23 cellular contexts compared by ENCODE assay signal in genomic region chr12:132102297-132102696, GRCh38. TPM values are rescaled to one million over a fixed set of nuclear protein-coding genes. Genes with fewer than 3 reads are reported as not detected.
DNase-seq lines count a peak whose midpoint lies in the region; ATAC-seq and TF ChIP-seq lines count a peak whose summit lies in the region.
"Had no signal": no experiment of that assay in that cellular context is flagged by ENCODE, and none has a peak within 500 bp of the region (broad histone marks: within the 10 kb centered on the region; RNA-seq: fewer than 3 reads in every experiment).

No MANE protein-coding gene starts in this region.

- TF ChIP-seq CTCF in endodermal cell (conservative IDR thresholded peaks at IDR 0.05) (no peak), sigmoid colon (IDR thresholded peaks at IDR 0.05) (no peak), prostate gland (IDR thresholded peaks at IDR 0.05) (no peak)

- no peak overlapping the region for H3K4me3 Mint-ChIP-seq in endodermal cell
- H3K4me3 Mint-ChIP-seq: B cell; CD4-positive, alpha-beta T cell; CD8-positive, alpha-beta T cell had no signal

- TF ChIP-seq POLR2A in sigmoid colon (IDR thresholded peaks at IDR 0.05), result no peak
- TF ChIP-seq POLR2A in prostate gland (IDR thresholded peaks at IDR 0.05), result no peak

- ATAC-seq in HG03378 (IDR thresholded peaks at IDR 0.05; ENCODE audit: unreplicated experiment) (no peak), GM18520 (IDR thresholded peaks at IDR 0.05; ENCODE audit: unreplicated experiment) (no peak)
- ATAC-seq: A549; CD8-positive, alpha-beta T cell; GM12878 had no signal

- H3K4me1 ChIP-seq in endodermal cell (ENCODE audit: control insufficient read depth, insufficient read depth, low read length), result no peaks in the 10 kb centered on the region
- H3K4me1 ChIP-seq in sigmoid colon, result no peaks in the 10 kb centered on the region
- H3K4me1 ChIP-seq in prostate gland (replicated peaks), result no peaks in the 10 kb centered on the region
- H3K4me1 ChIP-seq: A549, Caco-2 had no signal

- H3K9ac ChIP-seq in endodermal cell (ENCODE audit: extremely low read depth, low read length, poor library complexity, severe bottlenecking), result no peak overlapping the region

- intact Hi-C loops in sigmoid colon (cut with DNase I) (no loop called here), prostate gland (cut with DNase I) (no loop called here)

- no peaks in the 10 kb centered on the region for H3K9me3 Mint-ChIP-seq in endodermal cell
- H3K9me3 Mint-ChIP-seq: CD4-positive, alpha-beta T cell; CD8-positive, alpha-beta T cell had no signal

- H3K27me3 Mint-ChIP-seq in endodermal cell (ENCODE audit: insufficient read depth), result no peaks in the 10 kb centered on the region
- H3K27me3 Mint-ChIP-seq: B cell; CD4-positive, alpha-beta T cell had no signal

- no peak for TF ChIP-seq EP300 in sigmoid colon (IDR thresholded peaks at IDR 0.05)

- H3K27me3 ChIP-seq in endodermal cell (ENCODE audit: control insufficient read depth, insufficient read depth, low read length, poor library complexity, severe bottlenecking), result no peaks in the 10 kb centered on the region
- no peaks in the 10 kb centered on the region for H3K27me3 ChIP-seq in sigmoid colon
- H3K27me3 ChIP-seq in prostate gland (replicated peaks; ENCODE audit: insufficient read depth), result no peaks in the 10 kb centered on the region
- H3K27me3 ChIP-seq: BLaER1 treated with 17β-estradiol and CSF1 and Interleukin-3, amounts not matched to agents 10 nM and 100 nM had no signal

- peaks cover 26% of the 10 kb centered on the region for H3K36me3 ChIP-seq in endodermal cell (ENCODE audit: control insufficient read depth, insufficient read depth, low read length)
- H3K36me3 ChIP-seq in sigmoid colon, result peaks cover 0 to 31% (median 11%) of the 10 kb centered on the region in 4 donors
- H3K36me3 ChIP-seq in prostate gland, result no peaks in the 10 kb centered on the region

- peaks cover 8% of the 10 kb centered on the region for H3K4me1 Mint-ChIP-seq in endodermal cell

- no peak overlapping the region for H3K27ac Mint-ChIP-seq in endodermal cell
- H3K27ac Mint-ChIP-seq: B cell; CD4-positive, alpha-beta T cell; CD8-positive, alpha-beta T cell had no signal

- H3K4me3 ChIP-seq in endodermal cell (ENCODE audit: low read length) (no peak overlapping the region), sigmoid colon (no peak overlapping the region), prostate gland (no peak overlapping the region)
- H3K4me3 ChIP-seq: A549; BLaER1 treated with 17β-estradiol and CSF1 and Interleukin-3, amounts not matched to agents 10 nM and 100 nM; GM12878 had no signal

- peaks cover 38% of the 10 kb centered on the region for H3K36me3 Mint-ChIP-seq in endodermal cell (ENCODE audit: low read depth)

- no peaks in the 10 kb centered on the region for H3K9me3 ChIP-seq in endodermal cell (ENCODE audit: control insufficient read depth, low read length)
- no peaks in the 10 kb centered on the region for H3K9me3 ChIP-seq in sigmoid colon
- H3K9me3 ChIP-seq in prostate gland, result no peaks in the 10 kb centered on the region
- H3K9me3 ChIP-seq: A549; BLaER1 treated with 17β-estradiol and CSF1 and Interleukin-3, amounts not matched to agents 10 nM and 100 nM; Caco-2 had no signal

- no peak overlapping the region for H3K27ac ChIP-seq in endodermal cell (ENCODE audit: low read depth, low read length)
- no peak overlapping the region for H3K27ac ChIP-seq in sigmoid colon
- H3K27ac ChIP-seq in prostate gland, result no peak overlapping the region
- H3K27ac ChIP-seq: 22Rv1; A549; BLaER1 treated with 17β-estradiol and CSF1 and Interleukin-3, amounts not matched to agents 10 nM and 100 nM; C4-2B had no signal

- peak; percentile 18 for DNase-seq in activated CD8-positive, alpha-beta memory T cell treated with anti-CD3 and anti-CD28 coated beads, Interleukin-2, amount 50 U/mL, for 48 hours
- DNase-seq in activated CD8-positive, alpha-beta memory T cell treated with anti-CD3 and anti-CD28 coated beads, Interleukin-2, amount 50 U/mL, for 4 hours, result no peak
- peak; percentile 35 for DNase-seq in endodermal cell
- DNase-seq in sigmoid colon, result peak; percentile 25
- no peak for DNase-seq in prostate gland (ENCODE audit: low spot score)
- DNase-seq: AML-193; Caco-2; Calu3; CD4-positive, alpha-beta T cell; CD8-positive, alpha-beta T cell; DMS53; DMS79; DND-41; EL; GDM1 had no signal

- 93 to 94% methylated on average over 6 to 8 of the region's 9 CpGs for WGBS in endodermal cell (ENCODE audit: insufficient coverage in 1 of 2, insufficient read length in 1 of 2), 2 experiments
- 90 to 96% methylated on average over 9 of the region's 9 CpGs for WGBS in sigmoid colon, 2 donors
- 90% methylated on average over 9 of the region's 9 CpGs for WGBS in prostate gland

RNA-seq across cellular contexts. Expression of gene DDX51, which starts 41.8 kb away (rescaled TPM):
- total RNA-seq in endodermal cell, result 10 to 100 TPM; 31.5 to 33.8 TPM
- 16.9 TPM for polyA plus RNA-seq in endodermal cell (2013, experiment 1 of 2)
- polyA plus RNA-seq in endodermal cell (2013, experiment 2 of 2), result 13.9 TPM
- total RNA-seq in sigmoid colon, result 10 to 100 TPM in 1 of 4 donors, 1 to 10 TPM in 3; 6.8 to 13.7 (median 8.5) TPM
- 10 to 100 TPM in 1 of 3 donors, 1 to 10 TPM in 2; 3.9 to 22.4 (median 4.8) TPM for polyA plus RNA-seq in sigmoid colon
- 10 to 100 TPM; 12.7 to 29.0 TPM for total RNA-seq in prostate gland

RNA-seq across cellular contexts. Expression of gene NOC4L, which starts 42.0 kb away (rescaled TPM):
- total RNA-seq in endodermal cell, result 10 to 100 TPM; 22.7 to 32.7 TPM
- polyA plus RNA-seq in endodermal cell (2013, experiment 1 of 2), result 25.4 TPM
- 23.8 TPM for polyA plus RNA-seq in endodermal cell (2013, experiment 2 of 2)
- total RNA-seq in sigmoid colon, result 1 to 10 TPM; 5.4 to 9.4 (median 7.5) TPM
- 10 to 100 TPM; 11.4 to 34.9 (median 13.2) TPM for polyA plus RNA-seq in sigmoid colon
- 10 to 100 TPM; 12.4 to 32.5 TPM for total RNA-seq in prostate gland

Comparison
In these comparisons a context has a peak if more than half of its experiments do, and no peak if none do; other contexts are left out.
1. DNase-seq: peak in activated CD8-positive, alpha-beta memory T cell treated with anti-CD3 and anti-CD28 coated beads, Interleukin-2, amount 50 U/mL, for 48 hours (single experiment), endodermal cell (single experiment) and sigmoid colon (single experiment); none in activated CD8-positive, alpha-beta memory T cell treated with anti-CD3 and anti-CD28 coated beads, Interleukin-2, amount 50 U/mL, for 4 hours (single experiment) and prostate gland (single experiment).